10 cellular contexts compared by ENCODE assay signal in the genomic region with DNA sequence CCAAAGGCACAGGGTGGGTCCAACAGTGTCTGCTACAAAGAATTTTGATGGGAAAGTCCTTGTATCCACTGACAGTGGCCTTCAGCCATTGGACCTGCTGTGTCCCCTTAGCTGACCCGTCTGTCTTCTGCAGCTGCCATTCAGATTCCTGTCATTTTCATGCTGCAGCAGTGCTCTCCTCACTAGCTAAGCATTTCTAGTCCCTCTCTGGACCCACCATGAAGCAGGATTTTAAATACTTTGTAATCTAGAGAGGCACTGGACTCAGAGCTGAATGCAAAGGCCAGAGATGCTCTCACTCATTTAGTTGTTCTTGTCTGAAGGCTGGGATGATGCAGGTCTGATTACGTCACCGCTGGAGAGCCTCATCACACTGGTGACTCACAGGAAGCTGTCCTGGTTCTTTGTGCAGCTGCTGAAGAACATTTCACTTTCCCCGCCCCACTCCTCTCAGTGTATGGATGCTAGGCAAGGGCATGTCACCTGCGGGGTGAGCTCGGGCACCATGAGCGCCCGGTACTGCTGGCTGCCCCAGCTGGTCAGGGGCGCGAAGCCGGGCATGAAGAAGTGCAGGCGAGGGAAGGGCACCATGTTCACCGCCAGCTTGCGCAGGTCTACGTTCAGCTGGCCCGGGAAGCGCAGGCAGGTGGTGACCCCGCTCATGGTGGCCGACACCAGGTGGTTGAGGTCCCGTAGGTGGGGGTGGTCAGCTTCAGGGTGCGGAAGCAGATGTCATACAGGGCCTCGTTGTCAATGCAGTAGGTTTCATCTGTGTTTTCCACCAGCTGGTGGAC. TPM values are rescaled to one million over a fixed set of nuclear protein-coding genes. Genes with fewer than 3 reads are reported as not detected.
DNase-seq lines count a peak whose midpoint lies in the region; ATAC-seq, FAIRE-seq and TF ChIP-seq lines count a peak whose summit lies in the region.
"Had no signal": no experiment of that assay in that cellular context is flagged by ENCODE, and none has a peak within 500 bp of the region (broad histone marks: within the 10 kb centered on the region; RNA-seq: fewer than 3 reads in every experiment).

No MANE protein-coding gene starts in this region.

- TF ChIP-seq CTCF in RWPE2 (IDR thresholded peaks at IDR 0.05; ENCODE audit: poor library complexity, severe bottlenecking) = no peak

- H3K36me3 ChIP-seq in RWPE2 (ENCODE audit: low read depth) = no peaks in the 10 kb centered on the region
- H3K36me3 ChIP-seq: Peyer's patch, thoracic aorta had no signal

- H3K4me1 ChIP-seq in RWPE2 (ENCODE audit: insufficient read depth, poor library complexity, severe bottlenecking) = no peaks in the 10 kb centered on the region
- H3K4me1 ChIP-seq: Peyer's patch had no signal

- H3K4me3 ChIP-seq in RWPE2 (ENCODE audit: severe bottlenecking) = no peak overlapping the region
- H3K4me3 ChIP-seq: Peyer's patch, thoracic aorta had no signal

- no peak for FAIRE-seq in GM19239 (lab: Jason Lieb, UNC)

- no peak overlapping the region for H3K27ac ChIP-seq in RWPE2 (ENCODE audit: poor library complexity, severe bottlenecking)
- H3K27ac ChIP-seq: Peyer's patch, thoracic aorta had no signal

- ATAC-seq in RWPE2 (ENCODE audit: low read depth) (peak; percentile 89), GM18498 (IDR thresholded peaks at IDR 0.05; ENCODE audit: unreplicated experiment) (no peak), HG02588 (IDR thresholded peaks at IDR 0.05; ENCODE audit: unreplicated experiment) (no peak)

- DNase-seq in NCI-H748 (lab: John Stamatoyannopoulos, UW; ENCODE audit: unreplicated experiment) (peak; percentile 32), NCI-H748 treated with DMSO at 0.1 percent for 48 hours (lab: John Stamatoyannopoulos, UW) (no peak), RWPE2 (ENCODE audit: low spot score) (no peak), dermis blood vessel endothelial cell (peak; percentile 93), pulmonary artery endothelial cell (ENCODE audit: low read depth, low spot score) (peak; percentile 47), GM19239 (ENCODE audit: insufficient read length, low spot score) (no peak)

- H3K9me3 ChIP-seq in RWPE2 (ENCODE audit: severe bottlenecking) = no peaks in the 10 kb centered on the region
- H3K9me3 ChIP-seq: Peyer's patch, thoracic aorta had no signal

- H3K27me3 ChIP-seq in RWPE2 (ENCODE audit: insufficient read depth, poor library complexity, severe bottlenecking) = no peaks in the 10 kb centered on the region
- H3K27me3 ChIP-seq: Peyer's patch had no signal

RNA-seq across cellular contexts. Expression of gene TUBB2A, which starts 19.4 kb away (rescaled TPM):
- 77.2 and 88.7 TPM in 2 replicates for total RNA-seq in dermis blood vessel endothelial cell
- total RNA-seq in pulmonary artery endothelial cell = 45.6 and 100 TPM in 2 replicates

RNA-seq across cellular contexts. Expression of gene TUBB2B, which starts 50.7 kb away (rescaled TPM):
- total RNA-seq in dermis blood vessel endothelial cell (6.7 and 9.7 TPM in 2 replicates), pulmonary artery endothelial cell (2.4 and 5.7 TPM in 2 replicates)

RNA-seq across cellular contexts. Expression of gene BPHL, which starts 58.2 kb away (rescaled TPM):
- total RNA-seq in dermis blood vessel endothelial cell (14.2 and 20.8 TPM in 2 replicates), pulmonary artery endothelial cell (10.6 and 11.3 TPM in 2 replicates)

Comparison
In these comparisons a context has a peak if more than half of its experiments do, and no peak if none do; other contexts are left out.
1. DNase-seq: peak in NCI-H748 (single experiment), dermis blood vessel endothelial cell (single experiment) and pulmonary artery endothelial cell (single experiment); none in NCI-H748 treated with DMSO at 0.1 percent for 48 hours (single experiment), RWPE2 (single experiment) and GM19239 (single experiment).